ENCODE assay signal across 1 cellular context in genomic region chr17:55093358-55093757, GRCh38.
TF ChIP-seq lines count a peak whose summit lies in the region.

No MANE protein-coding gene starts in this region.

TF ChIP-seq in SK-N-SH treated with all-trans-retinoic acid at 6 μM for 48 hours, 23 proteins besides CTCF, POLR2A, EP300 and RAD21 (continued from another document):
- TF ChIP-seq PATZ1 (CRISPR knock-in tag; IDR thresholded peaks at IDR 0.05; ENCODE audit: borderline replicate concordance) (no peak), ZFP30 (CRISPR knock-in tag; IDR thresholded peaks at IDR 0.05) (no peak), ZFP3 (CRISPR knock-in tag; IDR thresholded peaks at IDR 0.05) (no peak), TOX (CRISPR knock-in tag; IDR thresholded peaks at IDR 0.05; ENCODE audit: borderline replicate concordance) (no peak), PPARA (CRISPR knock-in tag; IDR thresholded peaks at IDR 0.05; ENCODE audit: borderline replicate concordance) (no peak), ZNF70 (CRISPR knock-in tag; IDR thresholded peaks at IDR 0.05) (no peak), BACH2 (CRISPR knock-in tag; IDR thresholded peaks at IDR 0.05; ENCODE audit: borderline replicate concordance) (no peak), POU6F1 (CRISPR knock-in tag; IDR thresholded peaks at IDR 0.05; ENCODE audit: borderline replicate concordance, low read depth) (no peak), ZNF8 (CRISPR knock-in tag; IDR thresholded peaks at IDR 0.05) (no peak)
